13 cellular contexts compared by ENCODE assay signal in the genomic region with DNA sequence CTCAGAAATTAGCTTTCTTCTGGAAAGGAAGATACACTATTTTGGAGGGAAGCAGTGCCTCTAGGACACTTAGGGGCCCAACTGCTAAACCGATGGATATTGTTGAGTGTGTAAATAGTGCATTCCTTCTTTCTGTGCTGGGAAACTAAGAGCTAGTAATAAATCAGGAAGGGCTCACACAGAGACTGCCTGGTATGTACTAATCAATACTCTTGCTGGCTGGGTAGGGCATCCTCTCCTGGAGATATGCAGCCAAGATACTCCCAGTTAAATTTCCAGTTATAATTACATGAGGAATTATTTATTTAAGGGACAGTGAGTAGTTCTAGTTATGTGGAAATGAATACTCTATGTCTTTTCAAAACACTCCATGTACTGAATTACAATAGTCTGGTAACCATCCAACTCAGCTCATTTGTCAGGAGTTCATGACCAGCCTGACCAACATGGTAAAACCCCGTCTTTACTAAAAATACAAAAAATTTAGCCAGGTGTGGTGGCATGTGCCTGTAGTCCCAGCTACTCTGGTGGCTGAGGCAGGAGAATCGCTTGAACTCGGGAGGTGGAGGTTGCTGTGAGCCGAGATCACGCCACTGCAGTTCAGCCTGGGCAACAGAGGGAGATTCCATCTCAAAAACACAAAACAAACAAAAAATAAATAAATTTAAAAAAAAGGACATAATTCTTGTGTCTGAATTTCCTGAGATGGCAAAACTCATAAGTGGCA.
A peak's percentile ranks its signal among the peaks of the same experiment; 100 is the strongest.
DNase-seq lines count a peak whose midpoint lies in the region; ATAC-seq and TF ChIP-seq lines count a peak whose summit lies in the region.
"Had no signal": no experiment of that assay in that cellular context is flagged by ENCODE, and none has a peak within 500 bp of the region (broad histone marks: within the 10 kb centered on the region; RNA-seq: fewer than 3 reads in every experiment).

No MANE protein-coding gene starts in this region.

- H3K9me3 ChIP-seq in stomach (no peaks in the 10 kb centered on the region), osteoblast (ENCODE audit: low read depth, low read length) (no peaks in the 10 kb centered on the region)
- H3K9me3 ChIP-seq: ascending aorta had no signal

- peaks cover 73% of the 10 kb centered on the region for H3K4me1 Mint-ChIP-seq in stimulated activated naive CD8-positive, alpha-beta T cell treated with anti-CD3 and anti-CD28 coated beads, Interleukin-15, Interleukin-2, amounts not matched to agents 100 ng/mL and 50 ng/mL, for 24 hours (ENCODE audit: low read depth)
- peaks cover 64% of the 10 kb centered on the region for H3K4me1 Mint-ChIP-seq in activated T-helper 2 cell treated with anti-CD3 and anti-CD28 coated beads, Interferon-gamma antibody, Interleukin-2, Interleukin-4, amounts not matched to agents 10 μg/mL and 5 μg/mL and 100 μg/mL, durations not matched to agents 14 hours and 24 hours and 36 hours (ENCODE audit: low read depth)

- H3K27ac ChIP-seq in stomach (no peak overlapping the region), osteoblast (ENCODE audit: low read depth, low read length) (no peak overlapping the region)

- H3K36me3 ChIP-seq in stomach (no peaks in the 10 kb centered on the region), osteoblast (ENCODE audit: insufficient read depth, low read length) (no peaks in the 10 kb centered on the region)
- H3K36me3 ChIP-seq: ascending aorta had no signal

- H3K9me3 Mint-ChIP-seq in stimulated activated naive CD8-positive, alpha-beta T cell treated with anti-CD3 and anti-CD28 coated beads, Interleukin-15, Interleukin-2, amounts not matched to agents 100 ng/mL and 50 ng/mL, for 24 hours, result no peaks in the 10 kb centered on the region
- H3K9me3 Mint-ChIP-seq in activated T-helper 2 cell treated with anti-CD3 and anti-CD28 coated beads, Interferon-gamma antibody, Interleukin-2, Interleukin-4, amounts not matched to agents 10 μg/mL and 5 μg/mL and 100 μg/mL, durations not matched to agents 14 hours and 24 hours and 36 hours, result no peaks in the 10 kb centered on the region

- H3K36me3 Mint-ChIP-seq in stimulated activated naive CD8-positive, alpha-beta T cell treated with anti-CD3 and anti-CD28 coated beads, Interleukin-15, Interleukin-2, amounts not matched to agents 100 ng/mL and 50 ng/mL, for 24 hours (ENCODE audit: low read depth), result peaks cover 5% of the 10 kb centered on the region
- H3K36me3 Mint-ChIP-seq in activated T-helper 2 cell treated with anti-CD3 and anti-CD28 coated beads, Interferon-gamma antibody, Interleukin-2, Interleukin-4, amounts not matched to agents 10 μg/mL and 5 μg/mL and 100 μg/mL, durations not matched to agents 14 hours and 24 hours and 36 hours (ENCODE audit: low read depth), result no peaks in the 10 kb centered on the region
- H3K36me3 Mint-ChIP-seq: stimulated activated memory B cell treated with anti-CD40 and anti-IgM and Interleukin-4, amounts not matched to agents 10 μg/mL and 1 μg/mL and 100 μg/mL, for 72 hours had no signal

- no peak for DNase-seq in stimulated activated naive CD8-positive, alpha-beta T cell treated with anti-CD3 and anti-CD28 coated beads, Interleukin-15, Interleukin-2, amounts not matched to agents 100 U/mL and 50 U/mL, for 24 hours
- DNase-seq in NAMALWA (ENCODE audit: low spot score), result peak; percentile 65
- no peak for DNase-seq in activated T-helper 2 cell treated with anti-CD3 and anti-CD28 coated beads, Interferon-gamma antibody, Interleukin-2, Interleukin-4, amounts not matched to agents 10 μg/mL and 5 μg/mL and 100 μg/mL, durations not matched to agents 14 hours and 24 hours and 36 hours (ENCODE audit: low spot score)
- DNase-seq in stomach, result no peak
- no peak for DNase-seq in osteoblast (ENCODE audit: insufficient read length, low spot score, missing footprints)
- DNase-seq: activated CD4-positive, alpha-beta T cell treated with anti-CD3 and anti-CD28 coated beads for 4 hours; NCI-H2107 had no signal

- no peak for TF ChIP-seq POLR2A in stomach (IDR thresholded peaks at IDR 0.05)

- H3K4me3 Mint-ChIP-seq in stimulated activated naive CD8-positive, alpha-beta T cell treated with anti-CD3 and anti-CD28 coated beads, Interleukin-15, Interleukin-2, amounts not matched to agents 100 ng/mL and 50 ng/mL, for 24 hours, result peak overlapping the region; percentile 7
- peak overlapping the region; percentile 66 for H3K4me3 Mint-ChIP-seq in activated T-helper 2 cell treated with anti-CD3 and anti-CD28 coated beads, Interferon-gamma antibody, Interleukin-2, Interleukin-4, amounts not matched to agents 10 μg/mL and 5 μg/mL and 100 μg/mL, durations not matched to agents 14 hours and 24 hours and 36 hours (ENCODE audit: low read depth)

- TF ChIP-seq EP300 in stomach (IDR thresholded peaks at IDR 0.05), result no peak

- no peak overlapping the region for H3K4me3 ChIP-seq in stomach
- H3K4me3 ChIP-seq in osteoblast (ENCODE audit: insufficient read depth, low read length), result no peak overlapping the region
- H3K4me3 ChIP-seq: ascending aorta had no signal

- H3K27ac Mint-ChIP-seq in stimulated activated naive CD8-positive, alpha-beta T cell treated with anti-CD3 and anti-CD28 coated beads, Interleukin-15, Interleukin-2, amounts not matched to agents 100 ng/mL and 50 ng/mL, for 24 hours, result peak overlapping the region; percentile 75
- H3K27ac Mint-ChIP-seq in activated T-helper 2 cell treated with anti-CD3 and anti-CD28 coated beads, Interferon-gamma antibody, Interleukin-2, Interleukin-4, amounts not matched to agents 10 μg/mL and 5 μg/mL and 100 μg/mL, durations not matched to agents 14 hours and 24 hours and 36 hours, result peak overlapping the region; percentile 100

- no peak overlapping the region for H2AFZ ChIP-seq in osteoblast (ENCODE audit: low read length)

- H3K4me1 ChIP-seq in stomach (peaks cover 0 to 46% (median 24%) of the 10 kb centered on the region in 4 donors), osteoblast (ENCODE audit: insufficient read depth, low read length) (peaks cover 35% of the 10 kb centered on the region)

- intact Hi-C loops in activated T-helper 2 cell treated with anti-CD3 and anti-CD28 coated beads, Interferon-gamma antibody, Interleukin-2, Interleukin-4, amounts not matched to agents 10 μg/mL and 5 μg/mL and 100 μg/mL, durations not matched to agents 14 hours and 24 hours and 36 hours (cut with micrococcal nuclease), result loop anchor here (5.0 kb wide), 1 partner anchor 1780 kb away; a partner anchor contains a TSS
- intact Hi-C loops in stomach (cut with DNase I; ENCODE audit: low total_unique reads), result no loop called here

- H3K27me3 ChIP-seq in stomach (peaks cover 0 to 19% (median 0%) of the 10 kb centered on the region in 3 donors), osteoblast (ENCODE audit: insufficient read depth, low read length) (no peaks in the 10 kb centered on the region)
- H3K27me3 ChIP-seq: ascending aorta had no signal

- no peak for ATAC-seq in stimulated activated naive CD8-positive, alpha-beta T cell treated with anti-CD3 and anti-CD28 coated beads, Interleukin-15, Interleukin-2, amounts not matched to agents 100 U/mL and 50 U/mL, for 24 hours
- ATAC-seq in HG03460 (IDR thresholded peaks at IDR 0.05; ENCODE audit: unreplicated experiment), result no peak
- no peak for ATAC-seq in HG02981 (IDR thresholded peaks at IDR 0.05; ENCODE audit: unreplicated experiment)
- ATAC-seq: Right ventricle myocardium inferior; stimulated activated memory B cell treated with anti-CD40 and anti-IgM and Interleukin-4, amounts not matched to agents 10 μg/mL and 1 μg/mL and 100 μg/mL, for 72 hours had no signal

- no peaks in the 10 kb centered on the region for H3K27me3 Mint-ChIP-seq in stimulated activated naive CD8-positive, alpha-beta T cell treated with anti-CD3 and anti-CD28 coated beads, Interleukin-15, Interleukin-2, amounts not matched to agents 100 ng/mL and 50 ng/mL, for 24 hours
- no peaks in the 10 kb centered on the region for H3K27me3 Mint-ChIP-seq in activated T-helper 2 cell treated with anti-CD3 and anti-CD28 coated beads, Interferon-gamma antibody, Interleukin-2, Interleukin-4, amounts not matched to agents 10 μg/mL and 5 μg/mL and 100 μg/mL, durations not matched to agents 14 hours and 24 hours and 36 hours (ENCODE audit: low read depth)
- H3K27me3 Mint-ChIP-seq: stimulated activated memory B cell treated with anti-CD40 and anti-IgM and Interleukin-4, amounts not matched to agents 10 μg/mL and 1 μg/mL and 100 μg/mL, for 72 hours had no signal

- no peaks in the 10 kb centered on the region for H4K20me1 ChIP-seq in osteoblast (ENCODE audit: insufficient read depth, low read length)

- no peak overlapping the region for H3K4me2 ChIP-seq in osteoblast (ENCODE audit: insufficient read depth, low read length)

- TF ChIP-seq CTCF in stomach (IDR thresholded peaks at IDR 0.05) (no peak), osteoblast (IDR thresholded peaks at IDR 0.05; ENCODE audit: extremely low read depth, low read depth, low read length) (no peak)

- 80 to 86% (median 84%) methylated on average over 6 of the region's 6 CpGs for whole genome bisulfite sequencing in stomach, 5 donors

- H3K79me2 ChIP-seq in osteoblast (ENCODE audit: insufficient read depth, low read length), result no peaks in the 10 kb centered on the region
